In genomic region chr5:110734101-110734500, GRCh38 we compare ENCODE assay signal across 6 cellular contexts.
"Had no signal": no experiment of that assay in that cellular context is flagged by ENCODE, and none has a peak within 500 bp of the region (broad histone marks: within the 10 kb centered on the region; RNA-seq: fewer than 3 reads in every experiment).

No MANE protein-coding gene starts in this region.

- H3K4me3 ChIP-seq: GM23248, K562 had no signal

- H3K27ac ChIP-seq: GM23248 had no signal

- DNase-seq: GM23248, GOT3, H7, HCEC 1CT, IMR-90 had no signal
